In genomic region chr21:18245493-18245967, GRCh38 we compare ENCODE assay signal across 9 cellular contexts. TPM values are rescaled to one million over a fixed set of nuclear protein-coding genes. Genes with fewer than 3 reads are reported as not detected.
DNase-seq lines count a peak whose midpoint lies in the region; ATAC-seq and TF ChIP-seq lines count a peak whose summit lies in the region.
"Had no signal": no experiment of that assay in that cellular context is flagged by ENCODE, and none has a peak within 500 bp of the region (broad histone marks: within the 10 kb centered on the region; RNA-seq: fewer than 3 reads in every experiment).

No MANE protein-coding gene starts in this region.

- BruUV-seq in mammary epithelial cell (replicated peaks; lab: Mats Ljungman, UMichigan) = no TSS peak

- H3K9me3 ChIP-seq in MG63 (no peaks in the 10 kb centered on the region), mammary epithelial cell (replicated peaks; ENCODE audit: insufficient read depth, low read length) (peaks cover 11% of the 10 kb centered on the region), smooth muscle cell (replicated peaks; ENCODE audit: low read depth) (no peaks in the 10 kb centered on the region)

- no peak overlapping the region for H3K27ac Mint-ChIP-seq in HFFc6

- H3K4me1 Mint-ChIP-seq in HFFc6 (ENCODE audit: low read depth) = no peaks in the 10 kb centered on the region

- intact Hi-C loops in mammary epithelial cell (cut with micrococcal nuclease) = no loop called here

- dilution Hi-C loops in mammary epithelial cell (cut with HindIII; ENCODE audit: low sequenced_read_pairs) = no loop called here

- H3K27ac ChIP-seq in mammary epithelial cell (ENCODE audit: insufficient read depth, low read depth, low read length) = no peak overlapping the region
- H3K27ac ChIP-seq in smooth muscle cell (ENCODE audit: low read depth) = no peak overlapping the region

- CTCF ChIA-PET in mammary epithelial cell (lab: Charles Lee; ENCODE audit: low non-redundant PET) = no interaction called here

- peak overlapping the region; percentile 51 for H3K4me3 ChIP-seq in MG63
- no peak overlapping the region for H3K4me3 ChIP-seq in mammary epithelial cell (replicated peaks in 1 of 3; ENCODE audit: insufficient read depth in 1 of 3, low read depth in 2 of 3, low read length in 3 of 3)
- peak overlapping the region; percentile 39 for H3K4me3 ChIP-seq in kidney epithelial cell (ENCODE audit: low read depth, low read length)
- peak overlapping the region; percentile 40 for H3K4me3 ChIP-seq in smooth muscle cell

- H3K79me2 ChIP-seq in mammary epithelial cell (ENCODE audit: insufficient read depth, low read length) = no peaks in the 10 kb centered on the region
- H3K79me2 ChIP-seq in smooth muscle cell (ENCODE audit: low read depth) = no peaks in the 10 kb centered on the region

- DNase-seq in MG63 (peak; percentile 63), mammary epithelial cell (no peak), kidney epithelial cell (ENCODE audit: low read depth) (no peak), smooth muscle cell (lab: John Stamatoyannopoulos, UW; ENCODE audit: unreplicated experiment) (no peak), HFFc6 (no peak), NAMALWA (ENCODE audit: low spot score) (no peak), 8988T (no peak)
- DNase-seq: NCI-H1694 treated with DMSO at 0.1 percent for 48 hours had no signal

- in situ Hi-C loops in mammary epithelial cell (cut with MboI; ENCODE audit: low sequenced_read_pairs in 2 of 2) = no loop called here

- H3K4me2 ChIP-seq in mammary epithelial cell (ENCODE audit: insufficient read depth, low read depth, low read length) (no peak overlapping the region), smooth muscle cell (peak overlapping the region; percentile 81)

- H3K36me3 ChIP-seq in MG63 (no peaks in the 10 kb centered on the region), mammary epithelial cell (ENCODE audit: insufficient read depth, low read length) (no peaks in the 10 kb centered on the region), kidney epithelial cell (ENCODE audit: control insufficient read depth, insufficient read depth, low read length) (no peaks in the 10 kb centered on the region), smooth muscle cell (ENCODE audit: low read depth) (no peaks in the 10 kb centered on the region)

- no peaks in the 10 kb centered on the region for H3K27me3 ChIP-seq in MG63
- no peaks in the 10 kb centered on the region for H3K27me3 ChIP-seq in mammary epithelial cell (ENCODE audit: insufficient read depth, low read length)
- peaks cover 16% of the 10 kb centered on the region for H3K27me3 ChIP-seq in kidney epithelial cell (ENCODE audit: control insufficient read depth, insufficient read depth, low read length)
- H3K27me3 ChIP-seq in smooth muscle cell (ENCODE audit: low read depth) = peaks cover 71% of the 10 kb centered on the region

- WGBS in mammary epithelial cell (ENCODE audit: low coverage, missing lambda C conversion rate) = under 1% methylated on average over 12 of the region's 21 CpGs
- 19% methylated on average over 21 of the region's 21 CpGs for WGBS in smooth muscle cell (ENCODE audit: low lambda C conversion rate)

- peaks cover 4% of the 10 kb centered on the region; the same call in 1 of the 2 replicates for H3K36me3 Mint-ChIP-seq in HFFc6 (ENCODE audit: low read depth)

- H2AFZ ChIP-seq in mammary epithelial cell (ENCODE audit: low read depth, low read length) (peak overlapping the region; percentile 20), smooth muscle cell (ENCODE audit: low read depth) (no peak overlapping the region)

- ATAC-seq in GM19463 (IDR thresholded peaks at IDR 0.05; ENCODE audit: unreplicated experiment) = no peak

- H4K20me1 ChIP-seq in mammary epithelial cell (ENCODE audit: insufficient read depth, low read length) (no peaks in the 10 kb centered on the region), smooth muscle cell (ENCODE audit: low read depth) (no peaks in the 10 kb centered on the region)

- H3K9me3 Mint-ChIP-seq in HFFc6 = peaks cover 27% of the 10 kb centered on the region

- no peak for TF ChIP-seq CTCF in mammary epithelial cell (conservative IDR thresholded peaks at IDR 0.05 in 1 of 2, IDR thresholded peaks at IDR 0.05 in 1 of 2; ENCODE audit: extremely low read depth in 1 of 2, insufficient read depth in 1 of 2, low read depth in 1 of 2, low read length in 2 of 2)
- no peak for TF ChIP-seq CTCF in kidney epithelial cell (IDR thresholded peaks at IDR 0.05; ENCODE audit: insufficient read depth, low read length, poor library complexity, severe bottlenecking)
- no peak for TF ChIP-seq CTCF in smooth muscle cell (IDR thresholded peaks at IDR 0.05; ENCODE audit: borderline replicate concordance, insufficient read depth, poor library complexity, severe bottlenecking)
- no peak for TF ChIP-seq CTCF in HFFc6 (IDR thresholded peaks at IDR 0.05)

- no peaks in the 10 kb centered on the region for H3K27me3 Mint-ChIP-seq in HFFc6 (ENCODE audit: insufficient read depth)

- no peaks in the 10 kb centered on the region for H3K4me1 ChIP-seq in mammary epithelial cell (ENCODE audit: insufficient read depth, low read length)
- H3K4me1 ChIP-seq in smooth muscle cell (ENCODE audit: low read depth) = no peaks in the 10 kb centered on the region

- H3K9ac ChIP-seq in mammary epithelial cell (ENCODE audit: insufficient read depth, low read length) (no peak overlapping the region), smooth muscle cell (ENCODE audit: low read depth) (no peak overlapping the region)

- no peak overlapping the region for H3K4me3 Mint-ChIP-seq in HFFc6

- H3F3A ChIP-seq in smooth muscle cell (ENCODE audit: low read depth) = no peaks in the 10 kb centered on the region

RNA-seq across cellular contexts. Expression of gene CHODL, which starts 0.9 kb away (rescaled TPM):
- 7.6 and 8.3 TPM in 2 replicates for total RNA-seq in MG63 (2014; rRNA removed; shearing (Covaris generic); ENCODE audit: low replicate concordance)
- total RNA-seq in mammary epithelial cell (under 1 TPM in 1 of 2 donors, not detected in 1; 0.17 TPM), kidney epithelial cell (1.2 and 1.3 TPM in 2 replicates), smooth muscle cell (0.09 TPM in 1 of 2 replicates, not detected in the other)
- polyA plus RNA-seq in mammary epithelial cell (not detected), smooth muscle cell (not detected in 2 replicates)
- not detected for polyA minus RNA-seq in mammary epithelial cell
- total RNA-seq in HFFc6 (2021; fragmentation: NEBNext Ultra II Directional; extraction: Animal tissue kit (Norgen Biotek cat#: 25700)) = not detected

Comparison
In these comparisons a context has a peak if more than half of its experiments do, and no peak if none do; other contexts are left out.
1. H3K4me3 ChIP-seq: peak in MG63 (single experiment), kidney epithelial cell (single experiment) and smooth muscle cell (single experiment); none in mammary epithelial cell (0 of 3).